7 cellular contexts compared by ENCODE assay signal in the genomic region with DNA sequence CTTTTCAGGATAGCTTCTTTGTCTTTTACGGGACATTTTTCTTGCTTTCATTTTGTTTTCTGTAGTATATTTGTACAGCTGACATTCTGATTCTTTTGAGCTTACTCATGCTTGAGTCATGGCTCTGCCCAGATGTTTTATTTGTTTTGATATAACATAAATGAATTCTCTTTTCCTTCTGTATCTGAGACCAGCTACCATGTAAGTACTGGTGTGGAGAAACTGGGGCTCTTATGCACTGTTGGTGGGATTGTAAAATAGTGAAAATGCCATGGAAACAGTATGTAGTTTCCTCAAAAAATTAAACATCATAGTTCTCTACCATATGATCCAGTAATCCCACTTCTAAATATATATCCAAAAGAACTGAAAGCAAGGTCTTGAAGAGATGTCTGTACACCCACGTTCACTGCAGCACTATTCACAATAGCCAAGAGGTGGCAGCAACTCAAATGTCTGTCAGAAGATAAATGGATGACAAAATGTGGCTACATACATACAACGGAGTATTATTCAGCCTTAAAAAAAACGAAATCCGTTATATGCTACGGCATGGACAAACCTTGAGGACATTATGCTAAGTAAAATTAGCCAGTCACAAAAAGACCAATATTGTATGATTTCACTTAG.
A peak's percentile ranks its signal among the peaks of the same experiment; 100 is the strongest.
DNase-seq lines count a peak whose midpoint lies in the region; ATAC-seq, FAIRE-seq and TF ChIP-seq lines count a peak whose summit lies in the region.

No MANE protein-coding gene starts in this region.

- no peak overlapping the region for H3K4me2 ChIP-seq in trophoblast cell (ENCODE audit: low read length)

- H2AFZ ChIP-seq in trophoblast cell (ENCODE audit: insufficient read depth, low read length, poor library complexity), result no peak overlapping the region

- H3K4me1 ChIP-seq in trophoblast cell (ENCODE audit: control insufficient read depth in 1 of 2, insufficient read depth in 2 of 2, low read length in 2 of 2), result no peaks in the 10 kb centered on the region

- H3K79me1 ChIP-seq in trophoblast cell (ENCODE audit: low read length), result no peaks in the 10 kb centered on the region

- H2BK120ac ChIP-seq in trophoblast cell (ENCODE audit: insufficient read depth, low read length, poor library complexity), result no peak overlapping the region

- no peak overlapping the region for H4K8ac ChIP-seq in trophoblast cell (ENCODE audit: low read depth, low read length)

- H2BK5ac ChIP-seq in trophoblast cell (ENCODE audit: low read depth, low read length, poor library complexity), result no peak overlapping the region

- no peak overlapping the region for H4K91ac ChIP-seq in trophoblast cell (ENCODE audit: low read depth, low read length)

- no peak for FAIRE-seq in bronchial epithelial cell (lab: Jason Lieb, UNC)

- no peak overlapping the region for H3K4me3 ChIP-seq in GM12864 (ENCODE audit: low read depth, low read length)
- H3K4me3 ChIP-seq in MG63, result peak overlapping the region; percentile 25
- H3K4me3 ChIP-seq in bronchial epithelial cell (ENCODE audit: low read depth, low read length), result no peak overlapping the region
- no peak overlapping the region for H3K4me3 ChIP-seq in trophoblast cell (ENCODE audit: low read depth, low read length)

- H3K9me3 ChIP-seq in MG63 (peaks cover 6% of the 10 kb centered on the region; the same call in 1 of the 2 replicates), trophoblast cell (ENCODE audit: insufficient read depth, low read depth, low read length) (no peaks in the 10 kb centered on the region)

- H2AK5ac ChIP-seq in trophoblast cell (ENCODE audit: low read length), result no peak overlapping the region

- peaks cover 13% of the 10 kb centered on the region for H3K36me3 ChIP-seq in MG63
- H3K36me3 ChIP-seq in bronchial epithelial cell (ENCODE audit: control insufficient read depth, insufficient read depth, low read length), result no peaks in the 10 kb centered on the region
- no peaks in the 10 kb centered on the region for H3K36me3 ChIP-seq in trophoblast cell (ENCODE audit: control insufficient read depth in 1 of 2, insufficient read depth in 2 of 2, low read length in 2 of 2)

- H3K14ac ChIP-seq in trophoblast cell (ENCODE audit: low read length), result no peak overlapping the region

- DNase-seq in GM12864 (ENCODE audit: low read depth) (no peak), MG63 (peak; percentile 44), bronchial epithelial cell (ENCODE audit: low read depth) (peak; percentile 82), trophoblast cell (peak; percentile 12 to 60), retina (no peak)

- ATAC-seq in GM21786 (IDR thresholded peaks at IDR 0.05; ENCODE audit: unreplicated experiment), result no peak
- ATAC-seq in GM21381 (IDR thresholded peaks at IDR 0.05; ENCODE audit: unreplicated experiment), result no peak

- no CpG with 5 or more reads among the region's 6 CpGs for WGBS in trophoblast cell (ENCODE audit: extremely low coverage, insufficient coverage, insufficient read length)

- no peaks in the 10 kb centered on the region for H3K79me2 ChIP-seq in trophoblast cell (ENCODE audit: control insufficient read depth, insufficient read depth, low read length, poor library complexity)

- TF ChIP-seq CTCF in GM12864 (IDR thresholded peaks at IDR 0.05; ENCODE audit: low read depth, low read length, missing control alignments), result peak; percentile 46
- TF ChIP-seq CTCF in bronchial epithelial cell (IDR thresholded peaks at IDR 0.05; ENCODE audit: insufficient read depth, low read length, severe bottlenecking), result peak; percentile 16

- no peak overlapping the region for H4K12ac ChIP-seq in trophoblast cell (ENCODE audit: low read depth, low read length)

- no peak overlapping the region for H3K27ac ChIP-seq in trophoblast cell (ENCODE audit: low read depth, low read length)

- H3K23ac ChIP-seq in trophoblast cell (ENCODE audit: low read length), result no peak overlapping the region

- H3K18ac ChIP-seq in trophoblast cell (ENCODE audit: low read length), result no peak overlapping the region

- no peak overlapping the region for H3K9ac ChIP-seq in trophoblast cell (ENCODE audit: low read length)

- no peaks in the 10 kb centered on the region for H3K27me3 ChIP-seq in MG63
- H3K27me3 ChIP-seq in bronchial epithelial cell (ENCODE audit: control insufficient read depth, insufficient read depth, low read length), result no peaks in the 10 kb centered on the region
- H3K27me3 ChIP-seq in trophoblast cell (ENCODE audit: insufficient read depth, low read length), result no peaks in the 10 kb centered on the region

- no peak overlapping the region for H3K4ac ChIP-seq in trophoblast cell (ENCODE audit: low read depth, low read length)

- H2BK12ac ChIP-seq in trophoblast cell (ENCODE audit: low read length), result no peak overlapping the region

Comparison
In these comparisons a context has a peak if more than half of its experiments do, and no peak if none do; other contexts are left out.
1. DNase-seq: peak in MG63 (single experiment), bronchial epithelial cell (single experiment) and trophoblast cell (2 of 2); none in GM12864 (single experiment) and retina (single experiment).